ENCODE assay signal across 10 cellular contexts in genomic region chr3:194269610-194270145, GRCh38.
DNase-seq lines count a peak whose midpoint lies in the region; ATAC-seq and TF ChIP-seq lines count a peak whose summit lies in the region.
"Had no signal": no experiment of that assay in that cellular context is flagged by ENCODE, and none has a peak within 500 bp of the region (broad histone marks: within the 10 kb centered on the region; RNA-seq: fewer than 3 reads in every experiment).

No MANE protein-coding gene starts in this region.

- intact Hi-C loops in Panc1 (cut with micrococcal nuclease; ENCODE audit: unreplicated experiment): no loop called here

- in situ Hi-C loops in Panc1 (cut with HindIII; ENCODE audit: low pct_unique_long_range_greater_than_20kb, low sequenced_read_pairs): no loop called here

- CTCF ChIA-PET in Panc1 (lab: Charles Lee): interaction anchor here (1.1 kb wide), 1 partner anchor 489 kb away, joined by 4 read pairs; no protein-coding TSS in a partner anchor

- POLR2A ChIA-PET in Panc1 (lab: Charles Lee): no interaction called here

- H3K27ac ChIP-seq in Panc1 (ENCODE audit: low read length) (peak overlapping the region; percentile 48; the same call in 1 of the 2 replicates), neutrophil (no peak overlapping the region)
- H3K27ac ChIP-seq: SK-N-MC had no signal

- H3K27me3 ChIP-seq in Panc1 (ENCODE audit: control insufficient read depth, insufficient read depth, low read length) (no peaks in the 10 kb centered on the region), neutrophil (peaks cover 43% of the 10 kb centered on the region)

- ATAC-seq in Panc1 (no peak), GM18519 (IDR thresholded peaks at IDR 0.05; ENCODE audit: low FRiP score, unreplicated experiment) (no peak), HG03457 (IDR thresholded peaks at IDR 0.05; ENCODE audit: unreplicated experiment) (no peak)

- H3K9me3 ChIP-seq in Panc1 (ENCODE audit: control insufficient read depth, insufficient read depth, low read depth, low read length): no peaks in the 10 kb centered on the region
- H3K9me3 ChIP-seq in neutrophil: no peaks in the 10 kb centered on the region

- H3K36me3 ChIP-seq in Panc1 (ENCODE audit: control insufficient read depth, insufficient read depth, low read length) (no peaks in the 10 kb centered on the region), neutrophil (no peaks in the 10 kb centered on the region)

- DNase-seq in AG10803 (ENCODE audit: low read depth) (peak; percentile 44), Panc1 (ENCODE audit: low read depth, low spot score) (no peak), globus pallidus (ENCODE audit: low spot score) (peak; percentile 51), occipital lobe (lab: John Stamatoyannopoulos, UW) (no peak)
- no peak for DNase-seq in activated CD8-positive, alpha-beta memory T cell treated with anti-CD3 and anti-CD28 coated beads, Interleukin-2, amount 50 U/mL, for 4 hours
- DNase-seq: GDM1 had no signal

- H3K4me1 ChIP-seq in Panc1 (ENCODE audit: control insufficient read depth, insufficient read depth, low read length) (peaks cover 25% of the 10 kb centered on the region), neutrophil (ENCODE audit: control insufficient read depth in 1 of 2, insufficient read depth in 1 of 2, low read depth in 1 of 2, low read length in 1 of 2) (peaks cover 7 to 10% of the 10 kb centered on the region in 2 experiments)

- no TSS peak for BruUV-seq in Panc1 (replicated peaks; lab: Mats Ljungman, UMichigan)

- peak; percentile 29; the same call in 1 of the 2 replicates for TF ChIP-seq CTCF in AG10803 (conservative IDR thresholded peaks at IDR 0.05; ENCODE audit: low read length)
- no peak for TF ChIP-seq CTCF in Panc1 (IDR thresholded peaks at IDR 0.05)
- no peak for TF ChIP-seq CTCF in neutrophil (IDR thresholded peaks at IDR 0.05)

- no peak overlapping the region for H3K4me3 ChIP-seq in AG10803 (ENCODE audit: low read length)
- H3K4me3 ChIP-seq in Panc1 (ENCODE audit: low read depth in 2 of 2, low read length in 2 of 2): no peak overlapping the region
- H3K4me3 ChIP-seq in neutrophil (ENCODE audit: low read depth in 1 of 2, low read length in 1 of 2): peak overlapping the region; percentile 8 to 32
- H3K4me3 ChIP-seq: SK-N-MC had no signal

Comparison
In these comparisons a context has a peak if more than half of its experiments do, and no peak if none do; other contexts are left out.
1. DNase-seq: peak in AG10803 (single experiment) and globus pallidus (single experiment); none in Panc1 (single experiment), occipital lobe (single experiment) and activated CD8-positive, alpha-beta memory T cell treated with anti-CD3 and anti-CD28 coated beads, Interleukin-2, amount 50 U/mL, for 4 hours (single experiment).
2. H3K4me3 ChIP-seq: peak in neutrophil (2 of 2); none in AG10803 (single experiment) and Panc1 (0 of 2).